1 cellular context compared by ENCODE assay signal in the genomic region with DNA sequence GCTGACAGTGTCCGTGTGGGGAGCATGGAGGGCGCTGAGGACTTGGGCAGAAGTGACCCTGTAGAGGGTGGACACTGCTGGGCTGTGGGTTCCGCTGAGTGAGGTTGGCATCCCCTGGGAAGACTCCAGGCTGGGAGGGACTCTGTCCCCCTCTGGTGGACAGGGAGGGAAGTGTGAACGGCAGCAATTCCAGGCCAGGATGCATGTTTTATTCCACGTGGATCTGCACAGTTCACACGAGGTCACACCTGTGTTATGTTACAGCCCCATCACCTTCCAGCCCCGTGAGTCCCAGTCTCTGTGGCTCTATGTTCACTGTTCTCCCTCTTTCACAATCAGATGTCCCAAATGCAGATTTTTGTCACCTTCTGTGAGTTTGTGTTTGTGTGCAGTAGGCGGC.
TF ChIP-seq lines count a peak whose summit lies in the region.

No MANE protein-coding gene starts in this region.

TF ChIP-seq in IMR-90, 13 proteins besides CTCF, POLR2A, EP300 and RAD21:
- peak; percentile 40 for TF ChIP-seq SMC3 (IDR thresholded peaks at IDR 0.05; ENCODE audit: low read depth, low read length)
